ENCODE assay signal across 10 cellular contexts in genomic region chr15:74664028-74664616, GRCh38. TPM values are rescaled to one million over a fixed set of nuclear protein-coding genes. Genes with fewer than 3 reads are reported as not detected.
DNase-seq lines count a peak whose midpoint lies in the region; ATAC-seq lines count a peak whose summit lies in the region.
"Had no signal": no experiment of that assay in that cellular context is flagged by ENCODE, and none has a peak within 500 bp of the region (broad histone marks: within the 10 kb centered on the region; RNA-seq: fewer than 3 reads in every experiment).

No MANE protein-coding gene starts in this region.

- peak; percentile 35 for DNase-seq in EL
- DNase-seq in anterior cingulate cortex (lab: John Stamatoyannopoulos, UW) = peak in 31 of 58 donors; percentile 2 to 77 (median 21)
- peak; percentile 66 for DNase-seq in Right ventricle myocardium superior
- peak; percentile 49 for DNase-seq in pulmonary artery endothelial cell (ENCODE audit: low read depth, low spot score)
- no peak for DNase-seq in NCI-H2171 (lab: John Stamatoyannopoulos, UW)
- DNase-seq in NK-92 treated with Interleukin-12 subunit alpha and Interleukin-12 subunit beta, amount 100 ng/mL, for 24 hours (lab: John Stamatoyannopoulos, UW) = no peak
- DNase-seq: NCI-H187, T-helper 2 cell had no signal

- intact Hi-C loops in Right ventricle myocardium superior (cut with DNase I) = no loop called here

- ATAC-seq in Right ventricle myocardium superior (ENCODE audit: poor library complexity) (peak; percentile 93), GM18511 (IDR thresholded peaks at IDR 0.05; ENCODE audit: unreplicated experiment) (no peak), GM18498 (IDR thresholded peaks at IDR 0.05; ENCODE audit: unreplicated experiment) (no peak)

RNA-seq across cellular contexts. Expression of gene EDC3, which starts 31.7 kb away (rescaled TPM):
- total RNA-seq in Right ventricle myocardium superior (14.4 TPM), pulmonary artery endothelial cell (14.3 and 21.1 TPM in 2 replicates)

RNA-seq across cellular contexts. Expression of gene CLK3, which starts 48.5 kb away (rescaled TPM):
- total RNA-seq in Right ventricle myocardium superior (44.0 TPM), pulmonary artery endothelial cell (52.8 and 64.3 TPM in 2 replicates)

Comparison
In these comparisons a context has a peak if more than half of its experiments do, and no peak if none do; other contexts are left out.
1. DNase-seq: peak in EL (single experiment), anterior cingulate cortex (31 of 58), Right ventricle myocardium superior (single experiment) and pulmonary artery endothelial cell (single experiment); none in NCI-H2171 (single experiment) and NK-92 treated with Interleukin-12 subunit alpha and Interleukin-12 subunit beta, amount 100 ng/mL, for 24 hours (single experiment).